29 cellular contexts compared by ENCODE assay signal in genomic region chr5:2919310-2920018, GRCh38.
"Had no signal": no experiment of that assay in that cellular context is flagged by ENCODE, and none has a peak within 500 bp of the region (broad histone marks: within the 10 kb centered on the region; RNA-seq: fewer than 3 reads in every experiment).

No MANE protein-coding gene starts in this region.

- H3K27ac ChIP-seq: epithelial cell of prostate, esophagus squamous epithelium, ovary, prostate gland, skin epidermis, upper lobe of left lung had no signal

- DNase-seq: activated CD4-positive, alpha-beta T cell treated with anti-CD3 and anti-CD28 coated beads, Interleukin-2, amount 50 U/mL, for 1 hour; activated CD4-positive, CD25-positive, alpha-beta regulatory T cell treated with anti-CD3 and anti-CD28 coated beads, Interleukin-2, amount 50 U/mL, for 72 hours; activated CD8-positive, alpha-beta T cell treated with anti-CD3 and anti-CD28 coated beads for 36 hours; activated naive CD4-positive, alpha-beta T cell; activated T-cell treated with anti-CD3 and anti-CD28 coated beads, Interleukin-2, amount 50 U/mL, for 4 hours; effector CD8-positive, alpha-beta T cell; esophagus squamous epithelium; foreskin melanocyte; left colon; naive thymus-derived CD8-positive, alpha-beta T cell; ovary; retina; stimulated activated CD4-positive, alpha-beta T cell treated with anti-CD3 and anti-CD28 coated beads, Interleukin-12 subunit alpha, Interleukin-12 subunit beta, amount 100 ng/mL, for 4 hours; stimulated activated CD4-positive, alpha-beta T cell treated with anti-CD3 and anti-CD28 coated beads, Interleukin-4, amount 100 ng/mL, for 1 hour; stimulated activated naive CD8-positive, alpha-beta T cell treated with anti-CD3 and anti-CD28 coated beads, Interleukin-15, amount 100 ng/mL, for 72 hours; substantia nigra; SW 1271; T1000 had no signal

- H3K4me3 ChIP-seq: esophagus squamous epithelium, ovary, prostate gland, skin epidermis, upper lobe of left lung had no signal

- H3K36me3 ChIP-seq: esophagus squamous epithelium, ovary, prostate gland, upper lobe of left lung had no signal

- ATAC-seq: activated CD8-positive, alpha-beta T cell treated with anti-CD3 and anti-CD28 coated beads for 36 hours; activated naive CD4-positive, alpha-beta T cell treated with anti-CD3 and anti-CD28 coated beads, Interleukin-2, amount 50 U/mL, for 72 hours; activated T-cell treated with anti-CD3 and anti-CD28 coated beads, Interleukin-2, amount 50 U/mL, for 4 hours; activated T-helper 17 cell treated with anti-CD3 and anti-CD28 coated beads, Interleukin-2, amount 50 U/mL, for 72 hours; left colon; naive thymus-derived CD8-positive, alpha-beta T cell; sciatic nerve; stimulated activated naive CD8-positive, alpha-beta T cell treated with anti-CD3 and anti-CD28 coated beads, Interleukin-15, amount 100 ng/mL, for 72 hours had no signal

- H3K9me3 ChIP-seq: prostate gland had no signal

- H3K27me3 ChIP-seq: ovary, upper lobe of left lung had no signal

- H3K4me1 ChIP-seq: esophagus squamous epithelium, prostate gland, upper lobe of left lung had no signal

- FAIRE-seq: bronchial epithelial cell, colon, endometrium, keratinocyte had no signal
